Comparison of ENCODE assay signal across 19 cellular contexts in the genomic region with DNA sequence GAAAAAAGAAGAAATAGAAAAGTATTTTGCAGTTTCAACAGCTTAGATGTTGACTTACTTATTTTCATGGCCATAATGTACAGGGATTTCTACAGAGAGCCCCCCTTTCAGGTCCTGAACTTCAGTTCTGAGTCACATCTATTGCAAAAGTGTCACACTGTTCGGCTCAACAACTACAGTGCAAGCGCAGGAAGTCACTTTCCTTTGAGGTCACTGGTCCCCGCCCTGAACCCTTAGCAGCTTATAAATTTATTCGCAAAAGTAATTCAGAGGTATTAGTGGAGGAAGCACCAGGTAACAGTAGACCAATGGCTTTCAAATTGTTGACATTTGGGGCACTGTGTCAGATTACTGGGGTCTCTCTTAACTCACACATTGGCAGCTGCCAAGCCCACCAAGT.
DNase-seq lines count a peak whose midpoint lies in the region; ATAC-seq and TF ChIP-seq lines count a peak whose summit lies in the region.
"Had no signal": no experiment of that assay in that cellular context is flagged by ENCODE, and none has a peak within 500 bp of the region (broad histone marks: within the 10 kb centered on the region; RNA-seq: fewer than 3 reads in every experiment).

No MANE protein-coding gene starts in this region.

- peak; percentile 5 for DNase-seq in activated CD8-positive, alpha-beta T cell treated with anti-CD3 and anti-CD28 coated beads for 36 hours
- DNase-seq in activated CD8-positive, alpha-beta T cell treated with anti-CD3 and anti-CD28 coated beads, Interleukin-2, amount 10 ng/mL, durations not matched to agents 7 days and 5 days, result no peak
- DNase-seq in NCI-H524 treated with DMSO at 0.1 percent for 48 hours (lab: John Stamatoyannopoulos, UW) (peak; percentile 74), SJCRH30 (no peak), hypothalamus (lab: John Stamatoyannopoulos, UW) (no peak), NCI-H1694 (lab: John Stamatoyannopoulos, UW) (no peak)
- DNase-seq: BE2C; Caco-2; CD4-positive, alpha-beta T cell; GF-D8; NCI-H1092 treated with DMSO at 0.1 percent for 48 hours; NCI-H146; NCI-H2081; NCI-H774 had no signal

- no peaks in the 10 kb centered on the region for H3K27me3 Mint-ChIP-seq in activated CD8-positive, alpha-beta T cell treated with anti-CD3 and anti-CD28 coated beads for 36 hours
- H3K27me3 Mint-ChIP-seq in activated CD8-positive, alpha-beta T cell treated with anti-CD3 and anti-CD28 coated beads, Interleukin-2, amount 10 ng/mL, durations not matched to agents 7 days and 5 days (ENCODE audit: low read depth), result peaks cover 2% of the 10 kb centered on the region
- H3K27me3 Mint-ChIP-seq: CD4-positive, alpha-beta T cell had no signal

- peaks cover 3% of the 10 kb centered on the region for H3K4me1 Mint-ChIP-seq in activated CD8-positive, alpha-beta T cell treated with anti-CD3 and anti-CD28 coated beads for 36 hours (ENCODE audit: low read depth)
- H3K4me1 Mint-ChIP-seq in activated CD8-positive, alpha-beta T cell treated with anti-CD3 and anti-CD28 coated beads, Interleukin-2, amount 10 ng/mL, durations not matched to agents 7 days and 5 days (ENCODE audit: low read depth), result no peaks in the 10 kb centered on the region

- H3K4me3 ChIP-seq in SJCRH30, result peak overlapping the region; percentile 22

- POLR2A ChIA-PET in activated CD8-positive, alpha-beta T cell treated with anti-CD3 and anti-CD28 coated beads for 36 hours (lab: Charles Lee), result interaction anchor here (0.6 kb wide), 1 partner anchor 20 kb away, joined by 3 read pairs; no protein-coding TSS in a partner anchor
- POLR2A ChIA-PET in activated CD8-positive, alpha-beta T cell treated with anti-CD3 and anti-CD28 coated beads, Interleukin-2, amount 10 ng/mL, durations not matched to agents 7 days and 5 days (lab: Charles Lee), result no interaction called here

- no peak overlapping the region for H3K27ac Mint-ChIP-seq in activated CD8-positive, alpha-beta T cell treated with anti-CD3 and anti-CD28 coated beads for 36 hours
- no peak overlapping the region for H3K27ac Mint-ChIP-seq in activated CD8-positive, alpha-beta T cell treated with anti-CD3 and anti-CD28 coated beads, Interleukin-2, amount 10 ng/mL, durations not matched to agents 7 days and 5 days
- H3K27ac Mint-ChIP-seq: CD4-positive, alpha-beta T cell had no signal

- intact Hi-C loops in activated CD8-positive, alpha-beta T cell treated with anti-CD3 and anti-CD28 coated beads for 36 hours (cut with micrococcal nuclease), result no loop called here

- TF ChIP-seq CTCF in activated CD8-positive, alpha-beta T cell treated with anti-CD3 and anti-CD28 coated beads for 36 hours (IDR thresholded peaks at IDR 0.05), result no peak

- no peaks in the 10 kb centered on the region for H3K9me3 Mint-ChIP-seq in activated CD8-positive, alpha-beta T cell treated with anti-CD3 and anti-CD28 coated beads for 36 hours
- H3K9me3 Mint-ChIP-seq in activated CD8-positive, alpha-beta T cell treated with anti-CD3 and anti-CD28 coated beads, Interleukin-2, amount 10 ng/mL, durations not matched to agents 7 days and 5 days (ENCODE audit: insufficient read depth), result peaks cover 5% of the 10 kb centered on the region

- no peaks in the 10 kb centered on the region for H3K27me3 ChIP-seq in SJCRH30
- H3K27me3 ChIP-seq: BE2C had no signal

- no peaks in the 10 kb centered on the region for H3K36me3 ChIP-seq in SJCRH30
- H3K36me3 ChIP-seq: BE2C had no signal

- peak overlapping the region; percentile 54 for H3K27ac ChIP-seq in SJCRH30
- H3K27ac ChIP-seq: SK-N-MC had no signal

- no peak overlapping the region for H3K4me3 Mint-ChIP-seq in activated CD8-positive, alpha-beta T cell treated with anti-CD3 and anti-CD28 coated beads for 36 hours
- no peak overlapping the region for H3K4me3 Mint-ChIP-seq in activated CD8-positive, alpha-beta T cell treated with anti-CD3 and anti-CD28 coated beads, Interleukin-2, amount 10 ng/mL, durations not matched to agents 7 days and 5 days
- H3K4me3 Mint-ChIP-seq: CD4-positive, alpha-beta T cell; H9 had no signal

- H3K36me3 Mint-ChIP-seq in activated CD8-positive, alpha-beta T cell treated with anti-CD3 and anti-CD28 coated beads for 36 hours (ENCODE audit: low read depth), result no peaks in the 10 kb centered on the region
- H3K36me3 Mint-ChIP-seq in activated CD8-positive, alpha-beta T cell treated with anti-CD3 and anti-CD28 coated beads, Interleukin-2, amount 10 ng/mL, durations not matched to agents 7 days and 5 days (ENCODE audit: low read depth), result no peaks in the 10 kb centered on the region

- CTCF ChIA-PET in activated CD8-positive, alpha-beta T cell treated with anti-CD3 and anti-CD28 coated beads for 36 hours (lab: Charles Lee), result no interaction called here
- CTCF ChIA-PET in activated CD8-positive, alpha-beta T cell treated with anti-CD3 and anti-CD28 coated beads, Interleukin-2, amount 10 ng/mL, durations not matched to agents 7 days and 5 days (lab: Charles Lee), result interaction anchor here (1.4 kb wide), 1 partner anchor 278 kb away, joined by 3 read pairs; no protein-coding TSS in a partner anchor

- no peaks in the 10 kb centered on the region for H3K9me3 ChIP-seq in SJCRH30 (replicated peaks)
- H3K9me3 ChIP-seq: BE2C had no signal

- peak; percentile 51 for ATAC-seq in activated CD8-positive, alpha-beta T cell treated with anti-CD3 and anti-CD28 coated beads for 36 hours
- no peak for ATAC-seq in activated CD8-positive, alpha-beta T cell treated with anti-CD3 and anti-CD28 coated beads, Interleukin-2, amount 10 ng/mL, durations not matched to agents 7 days and 5 days
- ATAC-seq in HG03469 (IDR thresholded peaks at IDR 0.05; ENCODE audit: unreplicated experiment) (no peak), HG02981 (IDR thresholded peaks at IDR 0.05; ENCODE audit: unreplicated experiment) (no peak)
- ATAC-seq: Panc1 had no signal

- peaks cover 7% of the 10 kb centered on the region for H3K4me1 ChIP-seq in SJCRH30
- H3K4me1 ChIP-seq: BE2C, Caco-2 had no signal

Comparison
In these comparisons a context has a peak if more than half of its experiments do, and no peak if none do; other contexts are left out.
1. DNase-seq: peak in activated CD8-positive, alpha-beta T cell treated with anti-CD3 and anti-CD28 coated beads for 36 hours (single experiment) and NCI-H524 treated with DMSO at 0.1 percent for 48 hours (single experiment); none in activated CD8-positive, alpha-beta T cell treated with anti-CD3 and anti-CD28 coated beads, Interleukin-2, amount 10 ng/mL, durations not matched to agents 7 days and 5 days (single experiment), SJCRH30 (0 of 2), hypothalamus (0 of 51) and NCI-H1694 (single experiment).